9 cellular contexts compared by ENCODE assay signal in the genomic region with DNA sequence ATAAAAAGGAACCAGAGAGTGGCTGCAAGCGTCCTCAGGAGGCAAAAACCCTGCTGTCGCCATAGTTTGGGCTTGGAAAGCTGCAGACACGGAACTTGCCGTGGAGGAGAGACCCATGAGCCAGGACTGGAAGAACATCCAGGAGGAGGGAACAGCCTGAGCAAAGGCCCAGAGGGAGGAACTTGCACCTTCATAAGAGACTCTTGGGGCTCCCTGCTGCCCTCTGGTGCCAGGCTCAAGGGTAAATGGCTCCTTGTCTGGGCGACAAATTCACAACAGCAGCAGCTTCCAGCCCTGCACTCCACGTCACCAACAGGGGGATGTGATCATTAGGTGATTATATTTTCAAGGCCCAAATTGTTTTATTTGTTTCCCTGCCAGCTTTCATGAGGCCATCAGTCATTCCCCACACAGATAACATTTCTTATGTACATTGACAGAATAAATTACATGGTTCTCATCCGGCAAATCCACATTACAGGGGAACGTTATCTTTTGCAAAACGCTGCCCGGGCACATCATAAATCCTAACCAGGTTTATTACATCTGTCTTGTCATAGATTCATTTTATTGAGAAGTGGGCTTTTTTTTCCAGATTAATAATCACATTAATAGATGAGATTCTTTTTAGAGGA.
DNase-seq lines count a peak whose midpoint lies in the region; ATAC-seq and TF ChIP-seq lines count a peak whose summit lies in the region.
"Had no signal": no experiment of that assay in that cellular context is flagged by ENCODE, and none has a peak within 500 bp of the region (broad histone marks: within the 10 kb centered on the region; RNA-seq: fewer than 3 reads in every experiment).

No MANE protein-coding gene starts in this region.

- H3K27me3 Mint-ChIP-seq in activated naive CD4-positive, alpha-beta T cell treated with anti-CD3 and anti-CD28 coated beads, Interleukin-2, amount 10 ng/mL, durations not matched to agents 7 days and 5 days = peaks cover 16% of the 10 kb centered on the region
- H3K27me3 Mint-ChIP-seq in activated CD4-positive, alpha-beta memory T cell treated with anti-CD3 and anti-CD28 coated beads, Interleukin-2, amount 10 ng/mL, durations not matched to agents 7 days and 5 days = peaks cover 7% of the 10 kb centered on the region
- peaks cover 36% of the 10 kb centered on the region for H3K27me3 Mint-ChIP-seq in mesothelial cell of epicardium (ENCODE audit: low read depth)

- H3K36me3 ChIP-seq in left lung = no peaks in the 10 kb centered on the region
- no peaks in the 10 kb centered on the region for H3K36me3 ChIP-seq in right atrium auricular region

- CTCF ChIA-PET in activated naive CD4-positive, alpha-beta T cell treated with anti-CD3 and anti-CD28 coated beads, Interleukin-2, amount 10 ng/mL, durations not matched to agents 7 days and 5 days (lab: Charles Lee) = interaction anchor here (1.4 kb wide), 2 partner anchors 257 to 661 kb away, joined by 3 to 4 read pairs; no protein-coding TSS in a partner anchor
- CTCF ChIA-PET in activated CD4-positive, alpha-beta memory T cell treated with anti-CD3 and anti-CD28 coated beads, Interleukin-2, amount 10 ng/mL, durations not matched to agents 7 days and 5 days (lab: Charles Lee) = interaction anchor here (0.8 to 1.0 kb wide), 2 partner anchors 601 to 661 kb away, joined by 3 read pairs; no protein-coding TSS in a partner anchor

- no peaks in the 10 kb centered on the region for H3K36me3 Mint-ChIP-seq in activated naive CD4-positive, alpha-beta T cell treated with anti-CD3 and anti-CD28 coated beads, Interleukin-2, amount 10 ng/mL, durations not matched to agents 7 days and 5 days
- no peaks in the 10 kb centered on the region for H3K36me3 Mint-ChIP-seq in activated CD4-positive, alpha-beta memory T cell treated with anti-CD3 and anti-CD28 coated beads, Interleukin-2, amount 10 ng/mL, durations not matched to agents 7 days and 5 days (ENCODE audit: low read depth)
- H3K36me3 Mint-ChIP-seq in mesothelial cell of epicardium = no peaks in the 10 kb centered on the region

- H3K4me1 ChIP-seq in left lung (no peaks in the 10 kb centered on the region), right atrium auricular region (no peaks in the 10 kb centered on the region)
- H3K4me1 ChIP-seq: parathyroid adenoma had no signal

- H3K9me3 ChIP-seq in left lung (no peaks in the 10 kb centered on the region), right atrium auricular region (peaks cover 0 to 1% of the 10 kb centered on the region in 2 donors)

- H3K9me3 Mint-ChIP-seq in activated naive CD4-positive, alpha-beta T cell treated with anti-CD3 and anti-CD28 coated beads, Interleukin-2, amount 10 ng/mL, durations not matched to agents 7 days and 5 days = no peaks in the 10 kb centered on the region
- H3K9me3 Mint-ChIP-seq in activated CD4-positive, alpha-beta memory T cell treated with anti-CD3 and anti-CD28 coated beads, Interleukin-2, amount 10 ng/mL, durations not matched to agents 7 days and 5 days = no peaks in the 10 kb centered on the region
- H3K9me3 Mint-ChIP-seq in mesothelial cell of epicardium = peaks cover under 1% of the 10 kb centered on the region

- no peaks in the 10 kb centered on the region for H3K4me1 Mint-ChIP-seq in activated naive CD4-positive, alpha-beta T cell treated with anti-CD3 and anti-CD28 coated beads, Interleukin-2, amount 10 ng/mL, durations not matched to agents 7 days and 5 days
- no peaks in the 10 kb centered on the region for H3K4me1 Mint-ChIP-seq in activated CD4-positive, alpha-beta memory T cell treated with anti-CD3 and anti-CD28 coated beads, Interleukin-2, amount 10 ng/mL, durations not matched to agents 7 days and 5 days
- H3K4me1 Mint-ChIP-seq in mesothelial cell of epicardium = no peaks in the 10 kb centered on the region

- H3K27ac Mint-ChIP-seq in activated naive CD4-positive, alpha-beta T cell treated with anti-CD3 and anti-CD28 coated beads, Interleukin-2, amount 10 ng/mL, durations not matched to agents 7 days and 5 days = no peak overlapping the region
- no peak overlapping the region for H3K27ac Mint-ChIP-seq in activated CD4-positive, alpha-beta memory T cell treated with anti-CD3 and anti-CD28 coated beads, Interleukin-2, amount 10 ng/mL, durations not matched to agents 7 days and 5 days
- H3K27ac Mint-ChIP-seq in mesothelial cell of epicardium = no peak overlapping the region

- H3K27me3 ChIP-seq in left lung = peaks cover 0 to 57% of the 10 kb centered on the region in 2 donors
- no peaks in the 10 kb centered on the region for H3K27me3 ChIP-seq in right atrium auricular region

- H3K4me3 ChIP-seq in left lung (no peak overlapping the region), right atrium auricular region (no peak overlapping the region)

- intact Hi-C loops in left lung (cut with DNase I) = no loop called here
- intact Hi-C loops in Right ventricle myocardium inferior (cut with DNase I) = no loop called here

- DNase-seq in activated naive CD4-positive, alpha-beta T cell treated with anti-CD3 and anti-CD28 coated beads, Interleukin-2, amount 10 ng/mL, durations not matched to agents 7 days and 5 days = peak; percentile 49
- no peak for DNase-seq in activated naive CD4-positive, alpha-beta T cell treated with Interleukin-2 at 50 U/mL for 16 hours
- DNase-seq in NCI-H1694 treated with DMSO at 0.1 percent for 48 hours (lab: John Stamatoyannopoulos, UW) (peak; percentile 53), left lung (no peak), mesothelial cell of epicardium (ENCODE audit: low spot score in 2 of 2, unreplicated experiment in 2 of 2) (no peak), right atrium auricular region (ENCODE audit: low spot score) (no peak), Right ventricle myocardium inferior (ENCODE audit: missing footprints) (no peak)
- peak; percentile 26 for DNase-seq in activated CD4-positive, alpha-beta memory T cell treated with anti-CD3 and anti-CD28 coated beads, Interleukin-2, amount 10 ng/mL, durations not matched to agents 7 days and 5 days

- peak; percentile 58 for ATAC-seq in left lung
- ATAC-seq in Right ventricle myocardium inferior = no peak

- POLR2A ChIA-PET in activated CD4-positive, alpha-beta memory T cell treated with anti-CD3 and anti-CD28 coated beads, Interleukin-2, amount 10 ng/mL, durations not matched to agents 7 days and 5 days (lab: Charles Lee) = no interaction called here

- H3K27ac ChIP-seq in left lung (no peak overlapping the region), right atrium auricular region (no peak overlapping the region)
- H3K27ac ChIP-seq: parathyroid adenoma had no signal

- H3K4me3 Mint-ChIP-seq in activated naive CD4-positive, alpha-beta T cell treated with anti-CD3 and anti-CD28 coated beads, Interleukin-2, amount 10 ng/mL, durations not matched to agents 7 days and 5 days = no peak overlapping the region
- no peak overlapping the region for H3K4me3 Mint-ChIP-seq in activated CD4-positive, alpha-beta memory T cell treated with anti-CD3 and anti-CD28 coated beads, Interleukin-2, amount 10 ng/mL, durations not matched to agents 7 days and 5 days
- H3K4me3 Mint-ChIP-seq in mesothelial cell of epicardium = no peak overlapping the region

- TF ChIP-seq CTCF in left lung (IDR thresholded peaks at IDR 0.05) (no peak), mesothelial cell of epicardium (IDR thresholded peaks at IDR 0.05; ENCODE audit: unreplicated experiment) (no peak), right atrium auricular region (IDR thresholded peaks at IDR 0.05) (peak in 1 of 2 donors; percentile 46)

Comparison
In these comparisons a context has a peak if more than half of its experiments do, and no peak if none do; other contexts are left out.
1. DNase-seq: peak in activated naive CD4-positive, alpha-beta T cell treated with anti-CD3 and anti-CD28 coated beads, Interleukin-2, amount 10 ng/mL, durations not matched to agents 7 days and 5 days (single experiment), NCI-H1694 treated with DMSO at 0.1 percent for 48 hours (single experiment) and activated CD4-positive, alpha-beta memory T cell treated with anti-CD3 and anti-CD28 coated beads, Interleukin-2, amount 10 ng/mL, durations not matched to agents 7 days and 5 days (single experiment); none in activated naive CD4-positive, alpha-beta T cell treated with Interleukin-2 at 50 U/mL for 16 hours (single experiment), left lung (0 of 2), mesothelial cell of epicardium (0 of 2), right atrium auricular region (single experiment) and Right ventricle myocardium inferior (single experiment).